ENCODE assay signal across 14 cellular contexts in the genomic region with DNA sequence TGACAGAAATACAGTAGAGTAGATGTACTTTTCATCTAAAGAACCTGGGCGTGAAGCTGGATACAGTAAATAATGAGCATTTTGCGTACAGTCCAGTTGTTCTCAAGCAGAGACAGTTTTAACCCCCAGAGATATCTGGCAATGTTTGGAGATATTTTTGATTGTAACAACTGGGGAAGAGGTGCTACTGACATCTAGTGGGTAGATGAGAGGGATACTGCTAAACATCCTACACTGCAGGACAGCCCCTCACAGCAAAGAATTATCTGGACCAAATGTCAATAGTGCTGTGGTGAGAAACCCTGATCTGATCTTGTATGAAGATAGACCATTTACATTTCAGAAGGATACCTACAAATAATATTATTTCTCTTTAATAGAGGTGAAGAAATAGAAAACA.
DNase-seq lines count a peak whose midpoint lies in the region; ATAC-seq and TF ChIP-seq lines count a peak whose summit lies in the region.
"Had no signal": no experiment of that assay in that cellular context is flagged by ENCODE, and none has a peak within 500 bp of the region (broad histone marks: within the 10 kb centered on the region; RNA-seq: fewer than 3 reads in every experiment).

No MANE protein-coding gene starts in this region.

- ATAC-seq in activated naive CD8-positive, alpha-beta T cell treated with anti-CD3 and anti-CD28 coated beads, Interleukin-2, amount 50 U/mL, for 24 hours = no peak
- ATAC-seq: activated CD4-positive, CD25-positive, alpha-beta regulatory T cell treated with anti-CD3 and anti-CD28 coated beads, Interleukin-2, amount 50 U/mL, for 24 hours; activated T-cell treated with anti-CD3 and anti-CD28 coated beads, Interleukin-2, amount 50 U/mL, for 72 hours; left lung had no signal

- no peaks in the 10 kb centered on the region for H3K27me3 ChIP-seq in H9 (ENCODE audit: insufficient read depth, low read length)
- H3K27me3 ChIP-seq: left lung, suprapubic skin had no signal

- in situ Hi-C loops in SK-MEL-5 (cut with HindIII; ENCODE audit: low pct_unique_long_range_greater_than_20kb, low sequenced_read_pairs) = no loop called here

- no peak overlapping the region for H3K14ac ChIP-seq in H9 (ENCODE audit: insufficient read depth, low read length)

- H4K91ac ChIP-seq in H9 (ENCODE audit: insufficient read length, low read depth, low read length) = no peak overlapping the region

- no peaks in the 10 kb centered on the region for H3K23me2 ChIP-seq in H9 (ENCODE audit: insufficient read length, low read depth, low read length, poor library complexity, severe bottlenecking)

- H3K9me3 ChIP-seq in H9 (ENCODE audit: control insufficient read depth, low read depth, low read length) = no peaks in the 10 kb centered on the region
- H3K9me3 ChIP-seq: left lung, suprapubic skin had no signal

- H2AFZ ChIP-seq in H9 (ENCODE audit: low read length) = no peak overlapping the region

- H2BK20ac ChIP-seq in H9 (ENCODE audit: low read depth, low read length, poor library complexity, severe bottlenecking) = no peak overlapping the region

- TF ChIP-seq CTCF in H9 (conservative IDR thresholded peaks at IDR 0.05) = peak; percentile 71

- no peaks in the 10 kb centered on the region for H3K4me1 ChIP-seq in H9 (ENCODE audit: insufficient read depth, low read length)
- H3K4me1 ChIP-seq: left lung, suprapubic skin had no signal

- H3K27ac Mint-ChIP-seq in H9 = no peak overlapping the region
- no peak overlapping the region for H3K27ac Mint-ChIP-seq in activated naive CD8-positive, alpha-beta T cell treated with anti-CD3 and anti-CD28 coated beads, Interleukin-2, amount 50 U/mL, for 24 hours
- H3K27ac Mint-ChIP-seq: activated T-cell treated with anti-CD3 and anti-CD28 coated beads, Interleukin-2, amount 50 U/mL, for 72 hours; B cell had no signal

- no peak overlapping the region for H3K9ac ChIP-seq in H9 (ENCODE audit: extremely low read depth, insufficient read length, low read length)

- H2BK120ac ChIP-seq in H9 (ENCODE audit: low read depth, low read length, poor library complexity, severe bottlenecking) = no peak overlapping the region

- H3K36me3 Mint-ChIP-seq in H9 (ENCODE audit: insufficient read depth in 1 of 3, low read depth in 3 of 3) = peaks cover 3 to 7% (median 4%) of the 10 kb centered on the region in 3 experiments; a peak in 5 of 7 replicates
- no peaks in the 10 kb centered on the region for H3K36me3 Mint-ChIP-seq in activated naive CD8-positive, alpha-beta T cell treated with anti-CD3 and anti-CD28 coated beads, Interleukin-2, amount 50 U/mL, for 24 hours (ENCODE audit: low read depth)

- H3K79me2 ChIP-seq in H9 (ENCODE audit: insufficient read depth, low read length) = no peaks in the 10 kb centered on the region

- no peak overlapping the region for H2BK12ac ChIP-seq in H9 (ENCODE audit: insufficient read length, low read depth, low read length)

- no CpG with 5 or more reads among the region's 2 CpGs for WGBS in H9 (ENCODE audit: extremely low coverage, insufficient read length, low lambda C conversion rate)

- H4K8ac ChIP-seq in H9 (replicated peaks; ENCODE audit: insufficient read length, low read depth, low read length) = no peak overlapping the region

- H3K18ac ChIP-seq in H9 (ENCODE audit: insufficient read length, low read depth, low read length) = no peak overlapping the region

- H3K4me2 ChIP-seq in H9 (ENCODE audit: insufficient read depth, insufficient read length, low read length) = no peak overlapping the region

- H3T11ph ChIP-seq in H9 (ENCODE audit: low read length) = no peak overlapping the region

- H3K4me1 Mint-ChIP-seq in H9 = peaks cover 6 to 13% of the 10 kb centered on the region in 2 experiments
- H3K4me1 Mint-ChIP-seq in activated naive CD8-positive, alpha-beta T cell treated with anti-CD3 and anti-CD28 coated beads, Interleukin-2, amount 50 U/mL, for 24 hours = no peaks in the 10 kb centered on the region
- H3K4me1 Mint-ChIP-seq: B cell had no signal

- H3K27me3 Mint-ChIP-seq in H9 (ENCODE audit: low read depth) = no peaks in the 10 kb centered on the region
- H3K27me3 Mint-ChIP-seq in activated naive CD8-positive, alpha-beta T cell treated with anti-CD3 and anti-CD28 coated beads, Interleukin-2, amount 50 U/mL, for 24 hours = no peaks in the 10 kb centered on the region
- H3K27me3 Mint-ChIP-seq: B cell had no signal

- H3K79me1 ChIP-seq in H9 (ENCODE audit: insufficient read depth, low read depth, low read length, poor library complexity, severe bottlenecking) = no peaks in the 10 kb centered on the region

- no peak overlapping the region for H2BK15ac ChIP-seq in H9 (ENCODE audit: low read depth, low read length)

- H3K4ac ChIP-seq in H9 (ENCODE audit: low read depth, low read length) = no peak overlapping the region

- no peak overlapping the region for H3K4me3 Mint-ChIP-seq in H9
- no peak overlapping the region for H3K4me3 Mint-ChIP-seq in activated naive CD8-positive, alpha-beta T cell treated with anti-CD3 and anti-CD28 coated beads, Interleukin-2, amount 50 U/mL, for 24 hours
- H3K4me3 Mint-ChIP-seq: activated T-cell treated with anti-CD3 and anti-CD28 coated beads, Interleukin-2, amount 50 U/mL, for 72 hours; B cell had no signal

- H3K56ac ChIP-seq in H9 (ENCODE audit: insufficient read length, low read depth, low read length) = no peak overlapping the region

- H3K23ac ChIP-seq in H9 (ENCODE audit: insufficient read length, low read depth, low read length) = no peak overlapping the region

- no peak overlapping the region for H2AK5ac ChIP-seq in H9 (ENCODE audit: insufficient read length, low read length)

- H2BK5ac ChIP-seq in H9 (ENCODE audit: insufficient read length, low read length) = no peak overlapping the region

- H4K5ac ChIP-seq in H9 (ENCODE audit: insufficient read length, low read depth, low read length) = no peak overlapping the region

- peak; percentile 26 for DNase-seq in A172 (ENCODE audit: low spot score)
- DNase-seq in H9 = no peak
- peak; percentile 46 for DNase-seq in SK-MEL-5 (ENCODE audit: low read depth, low spot score)
- DNase-seq in iPS-NIHi11 (ENCODE audit: low spot score) = peak; percentile 3
- no peak for DNase-seq in activated naive CD8-positive, alpha-beta T cell treated with anti-CD3 and anti-CD28 coated beads, Interleukin-2, amount 50 U/mL, for 24 hours
- DNase-seq in cerebellar nuclear complex (lab: John Stamatoyannopoulos, UW) = no peak
- no peak for DNase-seq in HK-2 (ENCODE audit: unreplicated experiment)
- DNase-seq in T-helper 2 cell = no peak
- DNase-seq: activated T-cell treated with anti-CD3 and anti-CD28 coated beads, Interleukin-2, amount 50 U/mL, for 72 hours; left lung; NCI-H1092 treated with DMSO at 0.1 percent for 48 hours had no signal

- H3K9me3 Mint-ChIP-seq in H9 = peaks cover 14 to 40% of the 10 kb centered on the region in 2 experiments; a peak in 4 of 5 replicates
- H3K9me3 Mint-ChIP-seq in activated naive CD8-positive, alpha-beta T cell treated with anti-CD3 and anti-CD28 coated beads, Interleukin-2, amount 50 U/mL, for 24 hours = peaks cover 7% of the 10 kb centered on the region

- no peaks in the 10 kb centered on the region for H4K20me1 ChIP-seq in H9 (ENCODE audit: control insufficient read depth, insufficient read depth, insufficient read length)

- H3K27ac ChIP-seq in H9 (ENCODE audit: insufficient read length, low read depth, low read length) = no peak overlapping the region
- H3K27ac ChIP-seq: left lung, suprapubic skin had no signal

Comparison
In these comparisons a context has a peak if more than half of its experiments do, and no peak if none do; other contexts are left out.
1. DNase-seq: peak in A172 (single experiment), SK-MEL-5 (single experiment) and iPS-NIHi11 (single experiment); none in H9 (single experiment), activated naive CD8-positive, alpha-beta T cell treated with anti-CD3 and anti-CD28 coated beads, Interleukin-2, amount 50 U/mL, for 24 hours (single experiment), cerebellar nuclear complex (0 of 2), HK-2 (single experiment) and T-helper 2 cell (0 of 5).